Comparison of ENCODE assay signal across 8 cellular contexts in the genomic region with DNA sequence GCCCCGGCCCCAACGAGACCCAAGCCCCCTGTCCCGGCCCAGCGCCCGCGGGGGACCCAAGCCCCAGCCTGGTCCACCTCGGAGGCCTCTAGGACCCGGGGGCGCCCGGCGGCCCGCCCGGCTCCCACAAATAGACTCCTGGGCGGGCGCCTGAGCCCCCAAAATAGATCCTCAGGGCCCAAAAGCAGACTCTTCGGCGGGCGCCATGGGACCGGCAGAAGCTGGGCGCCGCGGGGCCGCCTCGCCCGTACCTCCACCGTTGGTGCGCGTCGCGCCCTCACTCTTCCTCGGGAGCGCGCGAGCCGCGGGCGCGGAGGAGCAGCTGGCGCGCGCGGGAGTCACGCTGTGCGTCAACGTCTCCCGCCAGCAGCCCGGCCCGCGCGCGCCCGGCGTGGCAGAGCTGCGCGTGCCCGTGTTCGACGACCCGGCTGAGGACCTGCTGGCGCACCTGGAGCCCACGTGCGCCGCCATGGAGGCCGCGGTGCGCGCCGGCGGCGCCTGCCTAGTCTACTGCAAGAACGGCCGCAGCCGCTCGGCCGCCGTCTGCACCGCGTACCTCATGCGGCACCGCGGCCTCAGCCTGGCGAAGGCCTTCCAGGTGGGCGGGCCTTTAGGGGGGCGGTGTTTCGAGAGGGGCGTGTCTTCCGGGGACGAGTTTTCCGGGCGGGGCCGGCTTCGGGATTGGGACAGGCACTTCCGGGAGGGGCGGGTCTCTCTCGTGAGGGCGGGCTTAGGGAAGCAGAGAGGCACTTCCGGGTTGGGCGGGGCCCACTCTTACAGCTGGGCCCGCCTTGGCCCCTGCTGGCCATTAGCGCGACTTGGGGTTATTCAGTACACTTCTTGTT. TPM values are rescaled to one million over a fixed set of nuclear protein-coding genes. Genes with fewer than 3 reads are reported as not detected.
A peak's percentile ranks its signal among the peaks of the same experiment; 100 is the strongest.
DNase-seq lines count a peak whose midpoint lies in the region; ATAC-seq, FAIRE-seq and TF ChIP-seq lines count a peak whose summit lies in the region.

No MANE protein-coding gene starts in this region.

- H3K27ac ChIP-seq in pancreas (peak overlapping the region; percentile 92 to 100 (median 99)), tibial artery (peak overlapping the region; percentile 99 to 100)

- H3K4me1 ChIP-seq in pancreas (peaks cover 17 to 25% (median 20%) of the 10 kb centered on the region in 3 donors), tibial artery (peaks cover under 1 to 56% (median 39%) of the 10 kb centered on the region in 4 donors)

- TF ChIP-seq CTCF in pancreas (IDR thresholded peaks at IDR 0.05) (peak in 1 of 4 donors; percentile 31), tibial artery (IDR thresholded peaks at IDR 0.05) (peak; percentile 43 to 46)

- H3K36me3 ChIP-seq in pancreas (no peaks in the 10 kb centered on the region), tibial artery (peaks cover 0 to 5% (median 0%) of the 10 kb centered on the region in 3 donors)

- ATAC-seq in HG02623 (IDR thresholded peaks at IDR 0.05; ENCODE audit: unreplicated experiment) = peak; percentile 54
- peak; percentile 82 to 87 (median 84) for ATAC-seq in pancreas

- H3K4me3 Mint-ChIP-seq in activated naive CD8-positive, alpha-beta T cell treated with anti-CD3 and anti-CD28 coated beads for 36 hours = peak overlapping the region; percentile 81

- H3K9me3 ChIP-seq in pancreas (no peaks in the 10 kb centered on the region), tibial artery (no peaks in the 10 kb centered on the region)

- no peaks in the 10 kb centered on the region for H3K27me3 Mint-ChIP-seq in activated naive CD8-positive, alpha-beta T cell treated with anti-CD3 and anti-CD28 coated beads for 36 hours

- 0% methylated on average over 81 to 101 of the region's 101 CpGs for WGBS in pancreas, 2 donors

- peak overlapping the region; percentile 84 for H3K27ac Mint-ChIP-seq in activated naive CD8-positive, alpha-beta T cell treated with anti-CD3 and anti-CD28 coated beads for 36 hours

- H3K27me3 ChIP-seq in pancreas (no peaks in the 10 kb centered on the region), tibial artery (peaks cover 0 to 8% of the 10 kb centered on the region in 2 donors)

- DNase-seq in NCI-H1105 (lab: John Stamatoyannopoulos, UW) = peak; percentile 94
- DNase-seq in SKM-1 (lab: John Stamatoyannopoulos, UW; ENCODE audit: unreplicated experiment) = peak; percentile 96
- peak; percentile 99 for DNase-seq in activated naive CD8-positive, alpha-beta T cell treated with anti-CD3 and anti-CD28 coated beads for 36 hours
- peak; percentile 98 to 100 (median 100) for DNase-seq in head of caudate nucleus
- peak; percentile 99 to 100 (median 100) for DNase-seq in pancreas
- DNase-seq in tibial artery = peak; percentile 99 to 100

- peaks cover 67% of the 10 kb centered on the region for H3K4me1 Mint-ChIP-seq in activated naive CD8-positive, alpha-beta T cell treated with anti-CD3 and anti-CD28 coated beads for 36 hours

- intact Hi-C loops in head of caudate nucleus (cut with DNase I) = no loop called here
- intact Hi-C loops in pancreas (cut with DNase I) = no loop called here
- intact Hi-C loops in tibial artery (cut with DNase I; ENCODE audit: low total_unique reads) = loop anchor here (10.0 kb wide), 2 partner anchors 126 to 326 kb away; a partner anchor contains a TSS

- TF ChIP-seq POLR2A in GM10847 (IDR thresholded peaks at IDR 0.05; ENCODE audit: extremely low read depth, insufficient read length) = peak; percentile 94

- H3K4me3 ChIP-seq in pancreas (peak overlapping the region; percentile 72 to 91 (median 86)), tibial artery (peak overlapping the region; percentile 93 to 96)

- FAIRE-seq in pancreas (lab: Jason Lieb, UNC) = peak; percentile 37

- H3K36me3 Mint-ChIP-seq in activated naive CD8-positive, alpha-beta T cell treated with anti-CD3 and anti-CD28 coated beads for 36 hours = peaks cover 54% of the 10 kb centered on the region

- no peaks in the 10 kb centered on the region for H3K9me3 Mint-ChIP-seq in activated naive CD8-positive, alpha-beta T cell treated with anti-CD3 and anti-CD28 coated beads for 36 hours

RNA-seq across cellular contexts. Expression of a gene that starts 0.5 kb away (rescaled TPM):
- total RNA-seq in activated naive CD8-positive, alpha-beta T cell treated with anti-CD3 and anti-CD28 coated beads for 36 hours = 1 to 10 TPM; 6.7 to 6.9 TPM
- total RNA-seq in pancreas = 1 to 10 TPM; 1.6 to 3.5 (median 2.4) TPM
- 1 to 10 TPM; 2.6 to 5.0 TPM for polyA plus RNA-seq in pancreas

RNA-seq across cellular contexts. Expression of a gene that starts 2.9 kb away (rescaled TPM):
- 10 to 100 TPM; 13.3 to 15.9 TPM for total RNA-seq in activated naive CD8-positive, alpha-beta T cell treated with anti-CD3 and anti-CD28 coated beads for 36 hours
- 10 to 100 TPM in 4 of 6 donors, 1 to 10 TPM in 2; 6.9 to 11.8 (median 10.3) TPM for total RNA-seq in pancreas
- polyA plus RNA-seq in pancreas = 10 to 100 TPM; 11.3 to 20.1 TPM

RNA-seq across cellular contexts. Expression of a gene that starts 7.6 kb away (rescaled TPM):
- 10 to 100 TPM; 33.8 to 37.2 TPM for total RNA-seq in activated naive CD8-positive, alpha-beta T cell treated with anti-CD3 and anti-CD28 coated beads for 36 hours
- total RNA-seq in pancreas = 10 to 100 TPM; 37.1 to 48.5 (median 39.6) TPM
- 100 to 1,000 TPM in 1 of 2 donors, 10 to 100 TPM in 1; 80.3 to 195 TPM for polyA plus RNA-seq in pancreas

RNA-seq across cellular contexts. Expression of a gene that starts 25.8 kb away (rescaled TPM):
- total RNA-seq in activated naive CD8-positive, alpha-beta T cell treated with anti-CD3 and anti-CD28 coated beads for 36 hours = 10 to 100 TPM; 30.1 to 32.3 TPM
- 10 to 100 TPM in 3 of 6 donors, 1 to 10 TPM in 3; 8.6 to 19.0 (median 10.9) TPM for total RNA-seq in pancreas
- 10 to 100 TPM; 47.0 to 49.3 TPM for polyA plus RNA-seq in pancreas

Comparison
In these comparisons a context has a peak if more than half of its experiments do, and no peak if none do; other contexts are left out.
1. Peak in every context shown above with its lines: DNase-seq, ATAC-seq, H3K4me3 ChIP-seq and H3K27ac ChIP-seq.